8 cellular contexts compared by ENCODE assay signal in genomic region chr17:2511138-2511461, GRCh38. TPM values are rescaled to one million over a fixed set of nuclear protein-coding genes. Genes with fewer than 3 reads are reported as not detected.
DNase-seq lines count a peak whose midpoint lies in the region; ATAC-seq and TF ChIP-seq lines count a peak whose summit lies in the region.

No MANE protein-coding gene starts in this region.

- no peak for TF ChIP-seq POLR2A in IMR-90 (IDR thresholded peaks at IDR 0.05; ENCODE audit: low read depth, low read length)

- H3K36me3 Mint-ChIP-seq in activated naive CD4-positive, alpha-beta T cell treated with anti-CD3 and anti-CD28 coated beads, Interleukin-2, amount 50 U/mL, for 72 hours = peaks cover 10 to 11% of the 10 kb centered on the region in 2 donors

- peak overlapping the region; percentile 15 for H3K18ac ChIP-seq in IMR-90 (ENCODE audit: low read depth, low read length)

- no peaks in the 10 kb centered on the region for H3K9me3 ChIP-seq in A673 (ENCODE audit: low read depth, low read length, poor library complexity, severe bottlenecking)
- H3K9me3 ChIP-seq in IMR-90 (ENCODE audit: control insufficient read depth, insufficient read depth, low read length) = no peaks in the 10 kb centered on the region
- H3K9me3 ChIP-seq in mucosa of descending colon = no peaks in the 10 kb centered on the region

- H3K9ac ChIP-seq in IMR-90 (ENCODE audit: low read depth, low read length) = peak overlapping the region; percentile 93

- WGBS in IMR-90 (ENCODE audit: extremely low coverage in 2 of 2, insufficient read length in 1 of 2), 2 experiments = 3 to 100% methylated on average over 3 to 5 of the region's 5 CpGs

- H2AK9ac ChIP-seq in IMR-90 (replicated peaks; ENCODE audit: low read depth, low read length, poor library complexity) = peak overlapping the region; percentile 18

- H4K20me1 ChIP-seq in IMR-90 (ENCODE audit: insufficient read depth, low read length) = no peaks in the 10 kb centered on the region; the same call in 1 of the 2 replicates

- no peak overlapping the region for H2BK20ac ChIP-seq in IMR-90 (ENCODE audit: low read depth, low read length)

- H3K36me3 ChIP-seq in A673 (ENCODE audit: insufficient read depth, low read length, poor library complexity, severe bottlenecking) = no peaks in the 10 kb centered on the region
- no peaks in the 10 kb centered on the region for H3K36me3 ChIP-seq in IMR-90 (ENCODE audit: control insufficient read depth, insufficient read depth, low read length)
- H3K36me3 ChIP-seq in mucosa of descending colon (ENCODE audit: low read depth) = no peaks in the 10 kb centered on the region

- peak overlapping the region; percentile 80; the same call in 1 of the 2 replicates for H2AK5ac ChIP-seq in IMR-90 (ENCODE audit: low read depth, low read length)

- TF ChIP-seq CTCF in A673 (conservative IDR thresholded peaks at IDR 0.05; ENCODE audit: low read depth, low read length) = no peak
- no peak for TF ChIP-seq CTCF in IMR-90 (conservative IDR thresholded peaks at IDR 0.05; ENCODE audit: low read depth, low read length)
- no peak for TF ChIP-seq CTCF in mucosa of descending colon (IDR thresholded peaks at IDR 0.05)

- TSS peak; percentile 83 for BruUV-seq in A673 (replicated peaks; lab: Mats Ljungman, UMichigan)
- TSS peak; percentile 71 for BruUV-seq in IMR-90 (replicated peaks; lab: Mats Ljungman, UMichigan)

- peak overlapping the region; percentile 80 for H2BK5ac ChIP-seq in IMR-90 (ENCODE audit: low read depth, low read length, poor library complexity, severe bottlenecking)

- H3K27ac Mint-ChIP-seq in activated naive CD4-positive, alpha-beta T cell treated with anti-CD3 and anti-CD28 coated beads, Interleukin-2, amount 50 U/mL, for 72 hours = no peak overlapping the region

- DNase-seq in A673 (ENCODE audit: low spot score) = no peak
- DNase-seq in IMR-90 = no peak
- DNase-seq in dedifferentiated amniotic fluid mesenchymal stem cell (ENCODE audit: extremely low spot score) = peak; percentile 17
- DNase-seq in mucosa of descending colon = no peak
- no peak for DNase-seq in activated naive CD4-positive, alpha-beta T cell treated with anti-CD3 and anti-CD28 coated beads, Interleukin-2, amount 50 U/mL, for 72 hours (ENCODE audit: low spot score in 2 of 2)
- no peak for DNase-seq in activated T-cell treated with anti-CD3 and anti-CD28 coated beads, Interleukin-2, amount 50 U/mL, for 1 hour
- no peak for DNase-seq in DMS 273 (lab: John Stamatoyannopoulos, UW; ENCODE audit: unreplicated experiment)
- no peak for DNase-seq in NCI-H2171 (lab: John Stamatoyannopoulos, UW)

- in situ Hi-C loops in IMR-90 (cut with MboI; ENCODE audit: low sequenced_read_pairs) = no loop called here

- dilution Hi-C loops in IMR-90 (cut with HindIII; ENCODE audit: low sequenced_read_pairs, unreplicated experiment) = no loop called here

- H3K4me2 ChIP-seq in IMR-90 (ENCODE audit: low read depth, low read length) = peak overlapping the region; percentile 59

- no peak for ATAC-seq in IMR-90 (ENCODE audit: low read depth)
- no peak for ATAC-seq in mucosa of descending colon
- no peak for ATAC-seq in activated naive CD4-positive, alpha-beta T cell treated with anti-CD3 and anti-CD28 coated beads, Interleukin-2, amount 50 U/mL, for 72 hours

- H3K27ac ChIP-seq in A673 (ENCODE audit: low read depth, low read length, poor library complexity, severe bottlenecking) (peak overlapping the region; percentile 91), IMR-90 (ENCODE audit: insufficient read depth, low read length) (peak overlapping the region; percentile 83)

- peaks cover 3% of the 10 kb centered on the region for H3K9me1 ChIP-seq in IMR-90 (ENCODE audit: insufficient read depth, low read length)

- H4K91ac ChIP-seq in IMR-90 (ENCODE audit: insufficient read depth, low read depth, low read length) = peak overlapping the region; percentile 75

- H3K4me3 ChIP-seq in A673 (ENCODE audit: low read depth, low read length, poor library complexity, severe bottlenecking) = peak overlapping the region; percentile 64
- H3K4me3 ChIP-seq in IMR-90 (ENCODE audit: insufficient read depth, low read depth, low read length) = peak overlapping the region; percentile 66
- peak overlapping the region; percentile 59 for H3K4me3 ChIP-seq in mucosa of descending colon

- peak overlapping the region; percentile 73 to 95 for H4K8ac ChIP-seq in IMR-90 (ENCODE audit: low read depth in 2 of 2, low read length in 2 of 2)

- CTCF ChIA-PET in A673 (lab: Charles Lee) (interaction anchor here (1.4 kb wide), 1 partner anchor 163 kb away, joined by 4 read pairs; no protein-coding TSS in a partner anchor), IMR-90 (lab: Yijun Ruan, JAX) (interaction anchor here (0.5 kb wide), 1 partner anchor 9 kb away, joined by 9 read pairs; no protein-coding TSS in a partner anchor)

- no peak for TF ChIP-seq RAD21 in IMR-90 (IDR thresholded peaks at IDR 0.05; ENCODE audit: low read length)

- intact Hi-C loops in A673 (cut with micrococcal nuclease; ENCODE audit: unreplicated experiment) = loop anchor here (10.0 kb wide), 2 partner anchors 84 to 164 kb away; partner anchors contain the start of gene PAFAH1B1
- intact Hi-C loops in IMR-90 (cut with micrococcal nuclease) = loop anchor here (2.0 kb wide), 3 partner anchors 50 to 164 kb away; partner anchors contain the start of gene PAFAH1B1
- intact Hi-C loops in mucosa of descending colon (cut with DNase I, micrococcal nuclease) = no loop called here

- peak overlapping the region; percentile 89 for H3K14ac ChIP-seq in IMR-90 (replicated peaks; ENCODE audit: low read depth, low read length)

- H4K5ac ChIP-seq in IMR-90 (ENCODE audit: low read depth, low read length) = peak overlapping the region; percentile 61

- peak overlapping the region; percentile 84 for H3K56ac ChIP-seq in IMR-90 (ENCODE audit: extremely low read depth, insufficient read depth, low read length)

- H2AFZ ChIP-seq in IMR-90 (replicated peaks; ENCODE audit: low read length, poor library complexity) = peak overlapping the region; percentile 91

- peak overlapping the region; percentile 94 for H3K23ac ChIP-seq in IMR-90 (ENCODE audit: low read depth, low read length)

- H3K4me1 ChIP-seq in A673 (ENCODE audit: insufficient read depth, low read length, poor library complexity, severe bottlenecking) (peaks cover 6% of the 10 kb centered on the region), IMR-90 (ENCODE audit: control insufficient read depth, insufficient read depth, low read length) (no peaks in the 10 kb centered on the region; the same call in 1 of the 2 replicates), mucosa of descending colon (ENCODE audit: low read depth) (peaks cover 10% of the 10 kb centered on the region)

- H3K27me3 ChIP-seq in A673 (replicated peaks; ENCODE audit: insufficient read depth, low read depth, low read length, poor library complexity) = no peaks in the 10 kb centered on the region
- H3K27me3 ChIP-seq in IMR-90 (ENCODE audit: control insufficient read depth, insufficient read depth, low read length) = no peaks in the 10 kb centered on the region

- no peaks in the 10 kb centered on the region for H3K9me3 Mint-ChIP-seq in activated naive CD4-positive, alpha-beta T cell treated with anti-CD3 and anti-CD28 coated beads, Interleukin-2, amount 50 U/mL, for 72 hours

- POLR2A ChIA-PET in A673 (lab: Charles Lee; ENCODE audit: low non-redundant PET) = no interaction called here
- POLR2A ChIA-PET in IMR-90 (lab: Charles Lee; ENCODE audit: unreplicated experiment) = no interaction called here

- peaks cover 16 to 32% of the 10 kb centered on the region in 2 experiments for H3K79me1 ChIP-seq in IMR-90 (ENCODE audit: low read depth in 1 of 2, low read length in 2 of 2)

- peak overlapping the region; percentile 67; the same call in 1 of the 3 replicates for H2BK15ac ChIP-seq in IMR-90 (ENCODE audit: low read depth, low read length)

- H3K4ac ChIP-seq in IMR-90 (ENCODE audit: low read depth, low read length) = peak overlapping the region; percentile 81

- H2BK120ac ChIP-seq in IMR-90 (ENCODE audit: low read depth, low read length) = peak overlapping the region; percentile 79

TF ChIP-seq in IMR-90, 13 proteins besides CTCF, POLR2A, EP300 and RAD21 (continues in another document):
- TF ChIP-seq RFX5 (IDR thresholded peaks at IDR 0.05; ENCODE audit: low read depth, low read length) (no peak), USF2 (IDR thresholded peaks at IDR 0.05; ENCODE audit: low read depth, low read length) (no peak), BHLHE40 (IDR thresholded peaks at IDR 0.05; ENCODE audit: low read depth, low read length) (no peak), CEBPB (IDR thresholded peaks at IDR 0.05; ENCODE audit: low read depth, low read length) (no peak), FOS (IDR thresholded peaks at IDR 0.05; ENCODE audit: low read depth, low read length) (no peak), SMC3 (IDR thresholded peaks at IDR 0.05; ENCODE audit: low read depth, low read length) (no peak), MAZ (IDR thresholded peaks at IDR 0.05; ENCODE audit: borderline replicate concordance, low read depth, low read length) (no peak), NFE2L2 (IDR thresholded peaks at IDR 0.05; ENCODE audit: low read depth, low read length) (no peak), ELK1 (IDR thresholded peaks at IDR 0.05; ENCODE audit: borderline replicate concordance, low read depth, low read length) (no peak), RCOR1 (IDR thresholded peaks at IDR 0.05; ENCODE audit: insufficient replicate concordance, low read length) (no peak)

RNA-seq across cellular contexts. Expression of gene METTL16, which starts 0.6 kb away (rescaled TPM):
- total RNA-seq in A673 (2021) (50.8 and 51.3 TPM in 2 replicates), IMR-90 (2012; rRNA removed) (15.4 and 15.8 TPM in 2 replicates), mucosa of descending colon (10 to 100 TPM; 16.2 to 30.7 (median 19.9) TPM)
- polyA plus RNA-seq in IMR-90 (2012; rRNA removed) = 9.4 and 11.8 TPM in 2 replicates
- polyA plus RNA-seq in IMR-90 (2012; cell fraction: cytosol; rRNA removed) = 4.7 and 9.2 TPM in 2 replicates
- 3.8 and 10.2 TPM in 2 replicates for polyA plus RNA-seq in IMR-90 (2012; cell fraction: nucleus; rRNA removed; ENCODE audit: low replicate concordance)
- 10 to 100 TPM; 41.3 to 50.7 TPM for total RNA-seq in activated naive CD4-positive, alpha-beta T cell treated with anti-CD3 and anti-CD28 coated beads, Interleukin-2, amount 50 U/mL, for 72 hours

Comparison
In these comparisons a context has a peak if more than half of its experiments do, and no peak if none do; other contexts are left out.
1. intact Hi-C loops: an anchor here in A673 (10.0 kb wide) and IMR-90 (2.0 kb wide); none called in mucosa of descending colon.